ENCODE assay signal across 7 cellular contexts in genomic region chr4:183399166-183399565, GRCh38. TPM values are rescaled to one million over a fixed set of nuclear protein-coding genes. Genes with fewer than 3 reads are reported as not detected.
DNase-seq lines count a peak whose midpoint lies in the region; FAIRE-seq and TF ChIP-seq lines count a peak whose summit lies in the region.

No MANE protein-coding gene starts in this region.

- DNase-seq in GM12891 (ENCODE audit: insufficient read length, low spot score): no peak
- no peak for DNase-seq in mammary epithelial cell
- no peak for DNase-seq in neural crest cell (ENCODE audit: low read depth, low spot score)
- no peak for DNase-seq in transverse colon
- DNase-seq in mesenteric fat pad (ENCODE audit: low spot score): no peak
- DNase-seq in posterior vena cava (ENCODE audit: low spot score): no peak

- intact Hi-C loops in mammary epithelial cell (cut with micrococcal nuclease) (loop anchor here (2.0 kb wide), 3 partner anchors 110 to 460 kb away; no protein-coding TSS in a partner anchor), transverse colon (cut with DNase I; ENCODE audit: low total_unique reads) (no loop called here), posterior vena cava (cut with DNase I) (no loop called here)

- no peaks in the 10 kb centered on the region for H4K20me1 ChIP-seq in mammary epithelial cell (ENCODE audit: insufficient read depth, low read length)

- H3K36me3 ChIP-seq in HUES48 (ENCODE audit: control insufficient read depth, insufficient read depth, low read length) (no peaks in the 10 kb centered on the region), mammary epithelial cell (ENCODE audit: insufficient read depth, low read length) (no peaks in the 10 kb centered on the region), transverse colon (no peaks in the 10 kb centered on the region)

- no peak overlapping the region for H3K27ac ChIP-seq in HUES48 (ENCODE audit: low read depth, low read length)
- H3K27ac ChIP-seq in mammary epithelial cell (ENCODE audit: insufficient read depth, low read depth, low read length): no peak overlapping the region
- no peak overlapping the region for H3K27ac ChIP-seq in transverse colon

- peak overlapping the region; percentile 100 for H3K4me2 ChIP-seq in mammary epithelial cell (ENCODE audit: insufficient read depth, low read depth, low read length)

- no peak for TF ChIP-seq POLR2A in GM12891 (IDR thresholded peaks at IDR 0.05; ENCODE audit: low read depth, low read length)
- TF ChIP-seq POLR2A in transverse colon (IDR thresholded peaks at IDR 0.05): no peak

- H3K27me3 ChIP-seq in HUES48 (ENCODE audit: control insufficient read depth, insufficient read depth, low read length) (peaks cover 10% of the 10 kb centered on the region; the same call in 1 of the 2 replicates), mammary epithelial cell (ENCODE audit: insufficient read depth, low read length) (no peaks in the 10 kb centered on the region), transverse colon (no peaks in the 10 kb centered on the region)

- CTCF ChIA-PET in mammary epithelial cell (lab: Charles Lee; ENCODE audit: low non-redundant PET): interaction anchor here (0.6 kb wide), 1 partner anchor 15 kb away, joined by 6 read pairs; no protein-coding TSS in a partner anchor

- no peaks in the 10 kb centered on the region for H3K27me3 Mint-ChIP-seq in neural crest cell (ENCODE audit: low read depth)

- no peaks in the 10 kb centered on the region for H3K36me3 Mint-ChIP-seq in neural crest cell (ENCODE audit: low read depth)

- dilution Hi-C loops in mammary epithelial cell (cut with HindIII; ENCODE audit: low sequenced_read_pairs): no loop called here

- no peaks in the 10 kb centered on the region for H3K9me3 ChIP-seq in HUES48 (ENCODE audit: control insufficient read depth, insufficient read depth, low read length)
- no peaks in the 10 kb centered on the region for H3K9me3 ChIP-seq in mammary epithelial cell (replicated peaks; ENCODE audit: insufficient read depth, low read length)
- no peaks in the 10 kb centered on the region for H3K9me3 ChIP-seq in transverse colon

- peak overlapping the region; percentile 7 for H3K4me3 Mint-ChIP-seq in neural crest cell

- peaks cover 15% of the 10 kb centered on the region for H3K4me1 Mint-ChIP-seq in neural crest cell

- WGBS in mammary epithelial cell (ENCODE audit: low coverage, missing lambda C conversion rate): 95% methylated on average over 11 of the region's 16 CpGs
- WGBS in transverse colon (ENCODE audit: low coverage in 1 of 2), 2 donors: 77 to 85% methylated on average over 9 to 16 of the region's 16 CpGs

- H3K79me2 ChIP-seq in mammary epithelial cell (ENCODE audit: insufficient read depth, low read length): no peaks in the 10 kb centered on the region

- no TSS peak for BruUV-seq in mammary epithelial cell (replicated peaks; lab: Mats Ljungman, UMichigan)

- peak overlapping the region; percentile 64; the same call in 1 of the 2 replicates for H3K4me3 ChIP-seq in HUES48 (ENCODE audit: low read depth, low read length)
- no peak overlapping the region for H3K4me3 ChIP-seq in mammary epithelial cell (replicated peaks in 1 of 3; ENCODE audit: insufficient read depth in 1 of 3, low read depth in 2 of 3, low read length in 3 of 3)
- H3K4me3 ChIP-seq in transverse colon: no peak overlapping the region

- H3K9me3 Mint-ChIP-seq in neural crest cell: no peaks in the 10 kb centered on the region

- no peak overlapping the region for H3K9ac ChIP-seq in HUES48 (ENCODE audit: low read depth, low read length)
- H3K9ac ChIP-seq in mammary epithelial cell (ENCODE audit: insufficient read depth, low read length): no peak overlapping the region

- in situ Hi-C loops in mammary epithelial cell (cut with MboI; ENCODE audit: low sequenced_read_pairs in 2 of 2): no loop called here
- in situ Hi-C loops in transverse colon (cut with MboI; ENCODE audit: low pct_ligation_motif_present in 1 of 4, low pct_unique_long_range_greater_than_20kb in 1 of 4, low sequenced_read_pairs in 3 of 4): no loop called here

- peak overlapping the region; percentile 100 for H2AFZ ChIP-seq in mammary epithelial cell (ENCODE audit: low read depth, low read length)

- TF ChIP-seq EP300 in transverse colon (IDR thresholded peaks at IDR 0.05; ENCODE audit: low read depth): no peak

- H3K4me1 ChIP-seq in HUES48 (ENCODE audit: control insufficient read depth, insufficient read depth, low read length): peaks cover 2% of the 10 kb centered on the region; the same call in 1 of the 2 replicates
- peaks cover 9% of the 10 kb centered on the region for H3K4me1 ChIP-seq in mammary epithelial cell (ENCODE audit: insufficient read depth, low read length)
- peaks cover 6 to 9% (median 8%) of the 10 kb centered on the region in 4 donors for H3K4me1 ChIP-seq in transverse colon

- FAIRE-seq in GM12891 (lab: Jason Lieb, UNC): peak; percentile 16

- no peak overlapping the region for H3K27ac Mint-ChIP-seq in neural crest cell (ENCODE audit: unreplicated experiment)

- TF ChIP-seq CTCF in mammary epithelial cell (conservative IDR thresholded peaks at IDR 0.05 in 1 of 2, IDR thresholded peaks at IDR 0.05 in 1 of 2; ENCODE audit: extremely low read depth in 1 of 2, insufficient read depth in 1 of 2, low read depth in 1 of 2, low read length in 2 of 2) (no peak), neural crest cell (conservative IDR thresholded peaks at IDR 0.05) (no peak), transverse colon (IDR thresholded peaks at IDR 0.05) (no peak)

TF ChIP-seq in GM12891, 5 proteins besides CTCF, POLR2A, EP300 and RAD21:
- TF ChIP-seq PAX5 (IDR thresholded peaks at IDR 0.05; ENCODE audit: insufficient read depth, low read length, severe bottlenecking): no peak
- no peak for TF ChIP-seq SPI1 (IDR thresholded peaks at IDR 0.05; ENCODE audit: low read depth, low read length)
- no peak for TF ChIP-seq POU2F2 (IDR thresholded peaks at IDR 0.05; ENCODE audit: low read depth, low read length)
- TF ChIP-seq POLR2AphosphoS5 (IDR thresholded peaks at IDR 0.05; ENCODE audit: low read depth, low read length): no peak
- no peak for TF ChIP-seq TAF1 (IDR thresholded peaks at IDR 0.05; ENCODE audit: low read depth, low read length)

RNA-seq across cellular contexts. Expression of gene CDKN2AIP, which starts 45.3 kb away (rescaled TPM):
- 10.6 TPM for polyA plus RNA-seq in GM12891 (2012; ENCODE audit: low read depth, missing spikeins)
- total RNA-seq in mammary epithelial cell: 10 to 100 TPM; 12.7 to 14.3 TPM
- 9.9 TPM for polyA plus RNA-seq in mammary epithelial cell
- polyA minus RNA-seq in mammary epithelial cell: not detected
- 23.8 and 27.7 TPM in 2 replicates for total RNA-seq in neural crest cell
- total RNA-seq in transverse colon: 10 to 100 TPM; 13.9 to 26.2 (median 24.7) TPM
- total RNA-seq in mesenteric fat pad: 8.1 TPM
- 10 to 100 TPM; 10.8 to 11.0 TPM for total RNA-seq in posterior vena cava
